Comparison of ENCODE assay signal across 15 cellular contexts in genomic region chr12:132812631-132813305, GRCh38. TPM values are rescaled to one million over a fixed set of nuclear protein-coding genes. Genes with fewer than 3 reads are reported as not detected.
DNase-seq lines count a peak whose midpoint lies in the region; ATAC-seq and TF ChIP-seq lines count a peak whose summit lies in the region.
"Had no signal": no experiment of that assay in that cellular context is flagged by ENCODE, and none has a peak within 500 bp of the region (broad histone marks: within the 10 kb centered on the region; RNA-seq: fewer than 3 reads in every experiment).

No MANE protein-coding gene starts in this region.

- peak overlapping the region; percentile 61 for H3K4me3 Mint-ChIP-seq in endothelial cell (ENCODE audit: unreplicated experiment)
- H3K4me3 Mint-ChIP-seq: activated T-cell treated with anti-CD3 and anti-CD28 coated beads, Interleukin-2, amount 50 U/mL, for 4 hours had no signal

- TF ChIP-seq CTCF in 22Rv1 (IDR thresholded peaks at IDR 0.05) (no peak), Panc1 (IDR thresholded peaks at IDR 0.05) (no peak), endothelial cell (IDR thresholded peaks at IDR 0.05; ENCODE audit: unreplicated experiment) (no peak), prostate gland (IDR thresholded peaks at IDR 0.05) (no peak), gastroesophageal sphincter (IDR thresholded peaks at IDR 0.05) (no peak)

- no peak for TF ChIP-seq EP300 in gastroesophageal sphincter (IDR thresholded peaks at IDR 0.05)

- H3K27me3 ChIP-seq in Panc1 (ENCODE audit: control insufficient read depth, insufficient read depth, low read length) (no peaks in the 10 kb centered on the region), prostate gland (replicated peaks; ENCODE audit: insufficient read depth) (no peaks in the 10 kb centered on the region), gastroesophageal sphincter (no peaks in the 10 kb centered on the region)
- H3K27me3 ChIP-seq: SJCRH30, uterus had no signal

- H3K9me3 Mint-ChIP-seq in endothelial cell (ENCODE audit: unreplicated experiment) = no peaks in the 10 kb centered on the region
- H3K9me3 Mint-ChIP-seq: activated T-cell treated with anti-CD3 and anti-CD28 coated beads, Interleukin-2, amount 50 U/mL, for 4 hours had no signal

- 89% methylated on average over 8 of the region's 8 CpGs for WGBS in prostate gland
- WGBS in gastroesophageal sphincter (ENCODE audit: low coverage in 1 of 2), 2 donors = 88 to 95% methylated on average over 5 to 6 of the region's 8 CpGs

- H3K27ac Mint-ChIP-seq in endothelial cell (ENCODE audit: unreplicated experiment) = no peak overlapping the region

- BruUV-seq in Panc1 (replicated peaks; lab: Mats Ljungman, UMichigan) = TSS peak; percentile 9

- H3K4me3 ChIP-seq in Panc1 (ENCODE audit: low read depth in 2 of 2, low read length in 2 of 2) = no peak overlapping the region
- no peak overlapping the region for H3K4me3 ChIP-seq in prostate gland
- no peak overlapping the region for H3K4me3 ChIP-seq in gastroesophageal sphincter
- H3K4me3 ChIP-seq: SJCRH30, uterus had no signal

- peaks cover 1% of the 10 kb centered on the region for H3K27me3 Mint-ChIP-seq in endothelial cell (ENCODE audit: unreplicated experiment)

- H3K4me1 ChIP-seq in Panc1 (ENCODE audit: control insufficient read depth, insufficient read depth, low read length) (no peaks in the 10 kb centered on the region), prostate gland (replicated peaks) (no peaks in the 10 kb centered on the region), gastroesophageal sphincter (no peaks in the 10 kb centered on the region)
- H3K4me1 ChIP-seq: SJCRH30, uterus had no signal

- H3K27ac ChIP-seq in 22Rv1 (peak overlapping the region; percentile 2; the same call in 1 of the 2 replicates), Panc1 (ENCODE audit: low read length) (no peak overlapping the region), prostate gland (no peak overlapping the region), gastroesophageal sphincter (no peak overlapping the region)
- H3K27ac ChIP-seq: SJCRH30, uterus had no signal

- intact Hi-C loops in Panc1 (cut with micrococcal nuclease; ENCODE audit: unreplicated experiment) = no loop called here
- intact Hi-C loops in prostate gland (cut with DNase I) = no loop called here

- H3K9me3 ChIP-seq in Panc1 (ENCODE audit: control insufficient read depth, insufficient read depth, low read depth, low read length) = no peaks in the 10 kb centered on the region
- H3K9me3 ChIP-seq in prostate gland = no peaks in the 10 kb centered on the region
- no peaks in the 10 kb centered on the region for H3K9me3 ChIP-seq in gastroesophageal sphincter
- H3K9me3 ChIP-seq: SJCRH30, uterus had no signal

- DNase-seq in EL (peak; percentile 25), Panc1 (ENCODE audit: low read depth, low spot score) (no peak), endothelial cell (ENCODE audit: low spot score) (no peak), SHP77 (lab: John Stamatoyannopoulos, UW) (no peak), prostate gland (ENCODE audit: low spot score) (no peak), putamen (ENCODE audit: low spot score) (no peak)
- DNase-seq: activated T-cell treated with anti-CD3 and anti-CD28 coated beads, Interleukin-2, amount 50 U/mL, for 4 hours; effector CD4-positive, alpha-beta T cell; kidney glomerular epithelial cell; NCI-H187 treated with DMSO at 0.1 percent for 48 hours; SJCRH30; stimulated activated CD4-positive, alpha-beta T cell treated with anti-CD3 and anti-CD28 coated beads, Interleukin-2, amount 100 ng/mL, for 48 hours; uterus had no signal

- H3K4me1 Mint-ChIP-seq in endothelial cell (ENCODE audit: unreplicated experiment) = no peaks in the 10 kb centered on the region

- in situ Hi-C loops in Panc1 (cut with HindIII; ENCODE audit: low pct_unique_long_range_greater_than_20kb, low sequenced_read_pairs) = no loop called here

- ATAC-seq in Panc1 (no peak), gastroesophageal sphincter (no peak)

- CTCF ChIA-PET in Panc1 (lab: Charles Lee) = no interaction called here

- H3K36me3 Mint-ChIP-seq in endothelial cell (ENCODE audit: low read depth, unreplicated experiment) = peaks cover 45% of the 10 kb centered on the region

- H3K36me3 ChIP-seq in Panc1 (ENCODE audit: control insufficient read depth, insufficient read depth, low read length) (peaks cover 24% of the 10 kb centered on the region), prostate gland (peaks cover 13 to 36% of the 10 kb centered on the region in 2 donors), gastroesophageal sphincter (peaks cover 0 to 93% of the 10 kb centered on the region in 2 donors)
- H3K36me3 ChIP-seq: uterus had no signal

- TF ChIP-seq POLR2A in prostate gland (IDR thresholded peaks at IDR 0.05) (no peak), gastroesophageal sphincter (IDR thresholded peaks at IDR 0.05) (no peak)

- POLR2A ChIA-PET in Panc1 (lab: Charles Lee) = no interaction called here

RNA-seq across cellular contexts. Expression of gene GOLGA3, which starts 15.9 kb away (rescaled TPM):
- total RNA-seq in Panc1 (2021; ENCODE audit: unreplicated experiment) = 61.1 TPM
- polyA plus RNA-seq in Panc1 (2012; ENCODE audit: insufficient read length) = 39.2 TPM
- 44.3 TPM for total RNA-seq in endothelial cell (ENCODE audit: unreplicated experiment)
- total RNA-seq in prostate gland = 100 to 1,000 TPM in 1 of 2 donors, 10 to 100 TPM in 1; 99.1 to 109 TPM
- 100 to 1,000 TPM in 1 of 4 donors, 10 to 100 TPM in 3; 54.8 to 126 (median 74.1) TPM for total RNA-seq in gastroesophageal sphincter

RNA-seq across cellular contexts. Expression of gene ANKLE2, which starts 51.1 kb away (rescaled TPM):
- total RNA-seq in Panc1 (2021; ENCODE audit: unreplicated experiment) = 88.7 TPM
- polyA plus RNA-seq in Panc1 (2012; ENCODE audit: insufficient read length) = 98.3 TPM
- total RNA-seq in endothelial cell (ENCODE audit: unreplicated experiment) = 96.2 TPM
- total RNA-seq in prostate gland = 10 to 100 TPM; 31.1 to 82.4 TPM
- total RNA-seq in gastroesophageal sphincter = 10 to 100 TPM; 33.1 to 61.5 (median 49.9) TPM
